21 cellular contexts compared by ENCODE assay signal in the genomic region with DNA sequence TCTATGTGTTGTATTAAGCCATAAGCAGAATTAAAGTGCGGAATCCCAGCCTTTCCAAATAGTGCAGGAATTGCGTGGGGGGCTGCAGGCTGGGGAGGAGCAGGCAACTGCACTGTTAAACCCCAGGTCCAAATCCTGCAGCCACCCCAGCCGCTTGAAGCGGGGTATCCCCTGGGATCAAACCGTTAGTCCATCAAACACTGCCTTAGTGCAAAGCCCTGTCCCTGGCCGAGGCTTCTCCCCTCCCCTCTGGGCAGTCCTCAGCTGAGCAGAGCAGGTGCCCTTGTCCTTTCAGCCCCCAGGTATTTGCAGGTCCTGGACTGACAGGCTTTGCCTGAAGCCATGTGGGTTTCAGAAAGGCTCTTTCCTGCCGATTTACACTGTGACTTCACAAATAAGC.
A peak's percentile ranks its signal among the peaks of the same experiment; 100 is the strongest.
DNase-seq lines count a peak whose midpoint lies in the region; ATAC-seq, FAIRE-seq and TF ChIP-seq lines count a peak whose summit lies in the region.
"Had no signal": no experiment of that assay in that cellular context is flagged by ENCODE, and none has a peak within 500 bp of the region (broad histone marks: within the 10 kb centered on the region; RNA-seq: fewer than 3 reads in every experiment).

No MANE protein-coding gene starts in this region.

- ATAC-seq in HG02678 (IDR thresholded peaks at IDR 0.05; ENCODE audit: unreplicated experiment), result no peak

- peaks cover 20 to 69% (median 53%) of the 10 kb centered on the region in 10 experiments; a peak in 19 of 20 replicates for H3K4me1 ChIP-seq in BLaER1 treated with 17β-estradiol and CSF1 and Interleukin-3, amounts not matched to agents 10 nM and 100 nM
- H3K4me1 ChIP-seq in osteoblast (ENCODE audit: insufficient read depth, low read length), result no peaks in the 10 kb centered on the region
- H3K4me1 ChIP-seq: BE2C, Caco-2 had no signal

- H3K4me2 ChIP-seq in BLaER1 treated with 17β-estradiol and CSF1 and Interleukin-3, amounts not matched to agents 10 nM and 100 nM, result peak overlapping the region in 9 of 11 experiments; percentile 20 to 93 (median 61); a peak in 16 of 22 replicates
- no peak overlapping the region for H3K4me2 ChIP-seq in osteoblast (ENCODE audit: insufficient read depth, low read length)

- peaks cover 15 to 22% (median 17%) of the 10 kb centered on the region in 11 experiments for H3K9me3 ChIP-seq in BLaER1 treated with 17β-estradiol and CSF1 and Interleukin-3, amounts not matched to agents 10 nM and 100 nM (replicated peaks in 1 of 11)
- no peaks in the 10 kb centered on the region for H3K9me3 ChIP-seq in osteoblast (ENCODE audit: low read depth, low read length)
- H3K9me3 ChIP-seq: BE2C had no signal

- H4K20me1 ChIP-seq in BLaER1 treated with 17β-estradiol and CSF1 and Interleukin-3, amounts not matched to agents 10 nM and 100 nM, result no peaks in the 10 kb centered on the region
- no peaks in the 10 kb centered on the region for H4K20me1 ChIP-seq in osteoblast (ENCODE audit: insufficient read depth, low read length)

- H3K9ac ChIP-seq in BLaER1 treated with 17β-estradiol and CSF1 and Interleukin-3, amounts not matched to agents 10 nM and 100 nM, result no peak overlapping the region

- H3K27ac ChIP-seq in BLaER1 treated with 17β-estradiol and CSF1 and Interleukin-3, amounts not matched to agents 10 nM and 100 nM, result no peak overlapping the region
- no peak overlapping the region for H3K27ac ChIP-seq in osteoblast (ENCODE audit: low read depth, low read length)

- H3K27me3 ChIP-seq in BLaER1 treated with 17β-estradiol and CSF1 and Interleukin-3, amounts not matched to agents 10 nM and 100 nM, result peaks cover 0 to 10% (median 0%) of the 10 kb centered on the region in 11 experiments; a peak in 2 of 22 replicates
- peaks cover 4% of the 10 kb centered on the region for H3K27me3 ChIP-seq in osteoblast (ENCODE audit: insufficient read depth, low read length)
- H3K27me3 ChIP-seq: BE2C had no signal

- FAIRE-seq in GM19239 (lab: Jason Lieb, UNC), result no peak
- FAIRE-seq: A204.1, D721Med, G401.6, GM12891 had no signal

- no peak overlapping the region for H2AFZ ChIP-seq in osteoblast (ENCODE audit: low read length)

- H3K4me3 ChIP-seq in BLaER1 treated with 17β-estradiol and CSF1 and Interleukin-3, amounts not matched to agents 10 nM and 100 nM, result no peak overlapping the region
- H3K4me3 ChIP-seq in osteoblast (ENCODE audit: insufficient read depth, low read length), result no peak overlapping the region

- no peak for TF ChIP-seq CTCF in osteoblast (IDR thresholded peaks at IDR 0.05; ENCODE audit: extremely low read depth, low read depth, low read length)

- DNase-seq in osteoblast (ENCODE audit: insufficient read length, low spot score, missing footprints) (peak; percentile 13), retina (peak; percentile 28), COLO829 (ENCODE audit: low spot score) (no peak), GM19239 (ENCODE audit: insufficient read length, low spot score) (no peak)
- DNase-seq: 8988T; ACHN; BE2C; C1 segment of cervical spinal cord; Caco-2; Calu3; CD4-positive, alpha-beta memory T cell; CD4-positive, CD25-positive, alpha-beta regulatory T cell; CD8-positive, alpha-beta memory T cell; DMS79 treated with DMSO at 0.1 percent for 48 hours; GF-D8 had no signal

- no peaks in the 10 kb centered on the region for H3K79me2 ChIP-seq in osteoblast (ENCODE audit: insufficient read depth, low read length)

- H3K36me3 ChIP-seq in BLaER1 treated with 17β-estradiol and CSF1 and Interleukin-3, amounts not matched to agents 10 nM and 100 nM, result no peaks in the 10 kb centered on the region
- H3K36me3 ChIP-seq in osteoblast (ENCODE audit: insufficient read depth, low read length), result no peaks in the 10 kb centered on the region
- H3K36me3 ChIP-seq: BE2C had no signal

Comparison
In these comparisons a context has a peak if more than half of its experiments do, and no peak if none do; other contexts are left out.
1. DNase-seq: peak in osteoblast (single experiment) and retina (single experiment); none in COLO829 (single experiment) and GM19239 (single experiment).